ENCODE assay signal across 11 cellular contexts in the genomic region with DNA sequence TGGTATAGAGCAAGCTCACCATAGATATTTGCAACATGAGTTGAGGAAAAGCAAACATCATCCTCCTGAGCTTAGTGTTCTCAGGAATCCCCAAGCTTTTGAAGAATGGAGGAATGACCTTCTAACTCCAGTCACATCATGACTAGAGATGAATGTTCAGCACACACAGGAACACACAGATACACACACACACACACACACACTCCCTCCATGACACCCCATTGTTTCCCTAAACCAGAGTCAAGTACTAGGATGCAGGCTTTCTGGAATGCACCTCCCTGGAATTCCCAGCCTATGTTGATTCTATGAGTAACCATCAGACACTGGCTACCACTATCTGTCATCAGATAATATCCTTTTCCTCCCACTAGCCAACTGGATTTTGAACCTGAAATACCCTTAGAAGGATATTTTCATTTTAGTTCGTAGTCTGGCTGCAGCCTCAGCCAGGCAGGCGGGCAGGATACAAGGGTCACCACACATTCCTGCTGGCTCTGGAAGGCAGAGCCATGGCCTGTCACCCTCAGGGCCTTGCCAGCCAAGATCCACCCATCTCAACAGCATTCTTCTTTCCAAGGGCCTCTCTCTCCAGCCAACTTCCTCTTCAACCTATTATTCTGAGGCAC.
DNase-seq lines count a peak whose midpoint lies in the region; TF ChIP-seq lines count a peak whose summit lies in the region.
"Had no signal": no experiment of that assay in that cellular context is flagged by ENCODE, and none has a peak within 500 bp of the region (broad histone marks: within the 10 kb centered on the region; RNA-seq: fewer than 3 reads in every experiment).

No MANE protein-coding gene starts in this region.

- H3K4me3 ChIP-seq in uterus, result no peak overlapping the region
- H3K4me3 ChIP-seq: ovary had no signal

- TF ChIP-seq POLR2A in uterus (IDR thresholded peaks at IDR 0.05), result no peak

- TF ChIP-seq CTCF in uterus (IDR thresholded peaks at IDR 0.05), result no peak

- no peaks in the 10 kb centered on the region for H3K27me3 ChIP-seq in uterus
- H3K27me3 ChIP-seq: ovary had no signal

- intact Hi-C loops in uterus (cut with DNase I; ENCODE audit: low total_unique reads), result no loop called here

- no peaks in the 10 kb centered on the region for H3K9me3 ChIP-seq in uterus
- H3K9me3 ChIP-seq: ovary had no signal

- H3K36me3 ChIP-seq in uterus, result no peaks in the 10 kb centered on the region
- H3K36me3 ChIP-seq: ovary had no signal

- DNase-seq in HT1080 (ENCODE audit: low read depth) (peak; percentile 90), astrocyte of the hippocampus (ENCODE audit: low read depth, low spot score) (peak; percentile 82), iris pigment epithelial cell (ENCODE audit: low read depth) (peak; percentile 84), smooth muscle cell of the brain vasculature (ENCODE audit: low read depth, low spot score) (peak; percentile 63), uterus (no peak), NCI-H1436 treated with DMSO at 0.1 percent for 48 hours (lab: John Stamatoyannopoulos, UW) (no peak)
- DNase-seq in activated CD4-positive, alpha-beta T cell treated with anti-CD3 and anti-CD28 coated beads, Interleukin-2, amount 50 U/mL, for 1 hour, result no peak
- DNase-seq: activated CD4-positive, alpha-beta T cell treated with anti-CD3 and anti-CD28 coated beads for 48 hours; activated naive CD8-positive, alpha-beta T cell treated with anti-CD3 and anti-CD28 coated beads, Interleukin-2, amount 50 U/mL, for 24 hours; ovary had no signal

- no peak overlapping the region for H3K27ac ChIP-seq in uterus
- H3K27ac ChIP-seq: KMS-11, ovary had no signal

- no peaks in the 10 kb centered on the region for H3K4me1 ChIP-seq in uterus

Comparison
In these comparisons a context has a peak if more than half of its experiments do, and no peak if none do; other contexts are left out.
1. DNase-seq: peak in HT1080 (single experiment), astrocyte of the hippocampus (single experiment), iris pigment epithelial cell (single experiment) and smooth muscle cell of the brain vasculature (single experiment); none in activated CD4-positive, alpha-beta T cell treated with anti-CD3 and anti-CD28 coated beads, Interleukin-2, amount 50 U/mL, for 1 hour (single experiment), uterus (0 of 2) and NCI-H1436 treated with DMSO at 0.1 percent for 48 hours (single experiment).